Comparison of ENCODE assay signal across 1 cellular context in the genomic region with DNA sequence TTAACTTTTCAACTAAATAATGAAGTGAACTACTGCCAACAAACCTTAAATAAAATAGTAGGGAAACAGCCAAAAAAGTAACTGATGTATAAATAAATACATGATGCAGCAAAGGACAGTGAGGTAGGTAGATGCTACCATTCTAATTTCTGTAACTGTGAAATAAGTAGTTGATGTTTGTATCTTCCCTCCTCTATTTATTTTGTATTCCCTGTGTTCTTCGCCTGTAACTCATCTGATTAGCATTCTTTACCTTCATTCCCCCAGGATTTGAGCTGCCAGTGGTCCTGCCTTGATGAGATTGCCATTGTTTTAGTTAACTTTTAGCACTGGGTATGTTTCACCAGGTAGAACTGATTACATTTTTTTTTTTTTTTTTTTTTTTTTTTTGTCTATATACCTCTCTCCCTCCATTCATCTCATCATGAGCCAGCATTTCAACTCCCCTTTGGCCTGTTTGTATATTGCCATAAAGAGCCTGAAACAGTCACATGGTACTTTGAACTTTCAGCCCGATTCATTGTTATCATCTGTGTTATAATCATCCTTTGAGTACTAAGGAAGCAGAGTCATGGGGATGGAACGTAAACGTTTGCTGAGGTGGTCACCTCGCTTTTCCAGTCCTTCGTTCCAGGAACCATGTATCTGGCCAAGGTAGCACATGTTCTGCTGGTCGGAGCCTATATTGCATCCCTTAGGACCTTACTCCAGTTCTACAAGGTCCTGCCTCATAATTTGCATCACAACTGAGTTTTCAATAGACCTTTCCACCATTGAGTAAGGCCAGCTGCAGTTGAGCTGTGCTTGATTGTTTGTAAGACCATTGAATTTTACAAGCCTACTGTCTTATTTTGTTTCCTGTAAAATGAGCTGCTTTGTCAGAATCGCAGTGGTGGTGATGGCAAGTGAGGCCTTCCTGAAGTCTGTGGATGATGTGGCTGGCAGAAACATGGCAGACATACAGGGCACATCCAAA.
TF ChIP-seq lines count a peak whose summit lies in the region.

No MANE protein-coding gene starts in this region.

TF ChIP-seq in HepG2, 621 proteins besides CTCF, POLR2A, EP300 and RAD21 (continued from another document and continues in another):
- TF ChIP-seq, protein P1, sequence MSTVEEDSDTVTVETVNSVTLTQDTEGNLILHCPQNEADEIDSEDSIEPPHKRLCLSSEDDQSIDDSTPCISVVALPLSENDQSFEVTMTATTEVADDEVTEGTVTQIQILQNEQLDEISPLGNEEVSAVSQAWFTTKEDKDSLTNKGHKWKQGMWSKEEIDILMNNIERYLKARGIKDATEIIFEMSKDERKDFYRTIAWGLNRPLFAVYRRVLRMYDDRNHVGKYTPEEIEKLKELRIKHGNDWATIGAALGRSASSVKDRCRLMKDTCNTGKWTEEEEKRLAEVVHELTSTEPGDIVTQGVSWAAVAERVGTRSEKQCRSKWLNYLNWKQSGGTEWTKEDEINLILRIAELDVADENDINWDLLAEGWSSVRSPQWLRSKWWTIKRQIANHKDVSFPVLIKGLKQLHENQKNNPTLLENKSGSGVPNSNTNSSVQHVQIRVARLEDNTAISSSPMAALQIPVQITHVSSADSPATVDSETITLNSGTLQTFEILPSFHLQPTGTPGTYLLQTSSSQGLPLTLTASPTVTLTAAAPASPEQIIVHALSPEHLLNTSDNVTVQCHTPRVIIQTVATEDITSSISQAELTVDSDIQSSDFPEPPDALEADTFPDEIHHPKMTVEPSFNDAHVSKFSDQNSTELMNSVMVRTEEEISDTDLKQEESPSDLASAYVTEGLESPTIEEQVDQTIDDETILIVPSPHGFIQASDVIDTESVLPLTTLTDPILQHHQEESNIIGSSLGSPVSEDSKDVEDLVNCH (CRISPR knock-in tag; IDR thresholded peaks at IDR 0.05): no peak
- TF ChIP-seq ZNF788 (CRISPR knock-in tag; IDR thresholded peaks at IDR 0.05; ENCODE audit: borderline replicate concordance): peak; percentile 61; the same call in 1 of the 2 replicates
- no peak for TF ChIP-seq HNRNPUL1 (IDR thresholded peaks at IDR 0.05; ENCODE audit: low read depth, low read length)
- TF ChIP-seq ELF1 (CRISPR knock-in tag; IDR thresholded peaks at IDR 0.05): peak; percentile 49
- TF ChIP-seq ONECUT2 (CRISPR knock-in tag; IDR thresholded peaks at IDR 0.05): no peak
- TF ChIP-seq GTF3A (CRISPR knock-in tag; conservative IDR thresholded peaks at IDR 0.05): no peak
- no peak for TF ChIP-seq ZNF850 (CRISPR knock-in tag; conservative IDR thresholded peaks at IDR 0.05)
- TF ChIP-seq, protein P2, sequence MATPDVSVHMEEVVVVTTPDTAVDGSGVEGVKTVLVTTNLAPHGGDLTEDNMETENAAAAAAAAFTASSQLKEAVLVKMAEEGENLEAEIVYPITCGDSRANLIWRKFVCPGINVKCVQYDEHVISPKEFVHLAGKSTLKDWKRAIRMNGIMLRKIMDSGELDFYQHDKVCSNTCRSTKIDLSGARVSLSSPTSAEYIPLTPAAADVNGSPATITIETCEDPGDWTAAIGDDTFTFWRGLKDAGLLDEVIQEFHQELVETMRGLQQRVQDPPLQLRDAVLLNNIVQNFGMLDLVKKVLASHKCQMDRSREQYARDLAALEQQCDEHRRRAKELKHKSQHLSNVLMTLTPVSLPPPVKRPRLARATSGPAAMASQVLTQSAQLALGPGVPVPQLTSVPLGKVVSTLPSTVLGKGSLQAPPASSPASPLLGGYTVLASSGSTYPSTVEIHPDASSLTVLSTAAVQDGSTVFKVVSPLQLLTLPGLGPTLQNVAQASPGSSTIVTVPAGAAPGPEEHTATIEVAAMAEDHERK (CRISPR knock-in tag; IDR thresholded peaks at IDR 0.05; ENCODE audit: low read depth): no peak
- TF ChIP-seq MTA3 (CRISPR knock-in tag; IDR thresholded peaks at IDR 0.05): no peak
- no peak for TF ChIP-seq ZNF446 (CRISPR knock-in tag; IDR thresholded peaks at IDR 0.05)
- no peak for TF ChIP-seq RBAK (CRISPR knock-in tag; IDR thresholded peaks at IDR 0.05)
- TF ChIP-seq ZNF879 (CRISPR knock-in tag; IDR thresholded peaks at IDR 0.05): no peak
- TF ChIP-seq TGIF2 (CRISPR knock-in tag; IDR thresholded peaks at IDR 0.05): peak; percentile 70
- TF ChIP-seq CAMTA2 (CRISPR knock-in tag; IDR thresholded peaks at IDR 0.05; ENCODE audit: borderline replicate concordance): no peak
- no peak for TF ChIP-seq POLR2AphosphoS5 (IDR thresholded peaks at IDR 0.05; ENCODE audit: low read depth, low read length)
- TF ChIP-seq ZNF724P (CRISPR knock-in tag; IDR thresholded peaks at IDR 0.05; ENCODE audit: borderline replicate concordance): no peak
- no peak for TF ChIP-seq HNRNPH1 (optimal IDR thresholded peaks at IDR 0.05; ENCODE audit: low read depth, low read length)
- TF ChIP-seq ZC3H4 (CRISPR knock-in tag; IDR thresholded peaks at IDR 0.05; ENCODE audit: borderline replicate concordance): no peak; the same call in 1 of the 2 replicates
- TF ChIP-seq, protein P3, sequence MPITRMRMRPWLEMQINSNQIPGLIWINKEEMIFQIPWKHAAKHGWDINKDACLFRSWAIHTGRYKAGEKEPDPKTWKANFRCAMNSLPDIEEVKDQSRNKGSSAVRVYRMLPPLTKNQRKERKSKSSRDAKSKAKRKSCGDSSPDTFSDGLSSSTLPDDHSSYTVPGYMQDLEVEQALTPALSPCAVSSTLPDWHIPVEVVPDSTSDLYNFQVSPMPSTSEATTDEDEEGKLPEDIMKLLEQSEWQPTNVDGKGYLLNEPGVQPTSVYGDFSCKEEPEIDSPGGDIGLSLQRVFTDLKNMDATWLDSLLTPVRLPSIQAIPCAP (CRISPR knock-in tag; IDR thresholded peaks at IDR 0.05; ENCODE audit: low read depth): no peak
- TF ChIP-seq ZSCAN22 (CRISPR knock-in tag; IDR thresholded peaks at IDR 0.05): no peak
- TF ChIP-seq, protein P4, sequence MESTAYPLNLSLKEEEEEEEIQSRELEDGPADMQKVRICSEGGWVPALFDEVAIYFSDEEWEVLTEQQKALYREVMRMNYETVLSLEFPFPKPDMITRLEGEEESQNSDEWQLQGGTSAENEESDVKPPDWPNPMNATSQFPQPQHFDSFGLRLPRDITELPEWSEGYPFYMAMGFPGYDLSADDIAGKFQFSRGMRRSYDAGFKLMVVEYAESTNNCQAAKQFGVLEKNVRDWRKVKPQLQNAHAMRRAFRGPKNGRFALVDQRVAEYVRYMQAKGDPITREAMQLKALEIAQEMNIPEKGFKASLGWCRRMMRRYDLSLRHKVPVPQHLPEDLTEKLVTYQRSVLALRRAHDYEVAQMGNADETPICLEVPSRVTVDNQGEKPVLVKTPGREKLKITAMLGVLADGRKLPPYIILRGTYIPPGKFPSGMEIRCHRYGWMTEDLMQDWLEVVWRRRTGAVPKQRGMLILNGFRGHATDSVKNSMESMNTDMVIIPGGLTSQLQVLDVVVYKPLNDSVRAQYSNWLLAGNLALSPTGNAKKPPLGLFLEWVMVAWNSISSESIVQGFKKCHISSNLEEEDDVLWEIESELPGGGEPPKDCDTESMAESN (CRISPR knock-in tag; conservative IDR thresholded peaks at IDR 0.05): no peak
- peak; percentile 28; the same call in 1 of the 2 replicates for TF ChIP-seq TBX3 (IDR thresholded peaks at IDR 0.05; ENCODE audit: borderline replicate concordance)
- no peak for TF ChIP-seq ZNF253 (CRISPR knock-in tag; IDR thresholded peaks at IDR 0.05; ENCODE audit: borderline replicate concordance)
- TF ChIP-seq, protein P5, sequence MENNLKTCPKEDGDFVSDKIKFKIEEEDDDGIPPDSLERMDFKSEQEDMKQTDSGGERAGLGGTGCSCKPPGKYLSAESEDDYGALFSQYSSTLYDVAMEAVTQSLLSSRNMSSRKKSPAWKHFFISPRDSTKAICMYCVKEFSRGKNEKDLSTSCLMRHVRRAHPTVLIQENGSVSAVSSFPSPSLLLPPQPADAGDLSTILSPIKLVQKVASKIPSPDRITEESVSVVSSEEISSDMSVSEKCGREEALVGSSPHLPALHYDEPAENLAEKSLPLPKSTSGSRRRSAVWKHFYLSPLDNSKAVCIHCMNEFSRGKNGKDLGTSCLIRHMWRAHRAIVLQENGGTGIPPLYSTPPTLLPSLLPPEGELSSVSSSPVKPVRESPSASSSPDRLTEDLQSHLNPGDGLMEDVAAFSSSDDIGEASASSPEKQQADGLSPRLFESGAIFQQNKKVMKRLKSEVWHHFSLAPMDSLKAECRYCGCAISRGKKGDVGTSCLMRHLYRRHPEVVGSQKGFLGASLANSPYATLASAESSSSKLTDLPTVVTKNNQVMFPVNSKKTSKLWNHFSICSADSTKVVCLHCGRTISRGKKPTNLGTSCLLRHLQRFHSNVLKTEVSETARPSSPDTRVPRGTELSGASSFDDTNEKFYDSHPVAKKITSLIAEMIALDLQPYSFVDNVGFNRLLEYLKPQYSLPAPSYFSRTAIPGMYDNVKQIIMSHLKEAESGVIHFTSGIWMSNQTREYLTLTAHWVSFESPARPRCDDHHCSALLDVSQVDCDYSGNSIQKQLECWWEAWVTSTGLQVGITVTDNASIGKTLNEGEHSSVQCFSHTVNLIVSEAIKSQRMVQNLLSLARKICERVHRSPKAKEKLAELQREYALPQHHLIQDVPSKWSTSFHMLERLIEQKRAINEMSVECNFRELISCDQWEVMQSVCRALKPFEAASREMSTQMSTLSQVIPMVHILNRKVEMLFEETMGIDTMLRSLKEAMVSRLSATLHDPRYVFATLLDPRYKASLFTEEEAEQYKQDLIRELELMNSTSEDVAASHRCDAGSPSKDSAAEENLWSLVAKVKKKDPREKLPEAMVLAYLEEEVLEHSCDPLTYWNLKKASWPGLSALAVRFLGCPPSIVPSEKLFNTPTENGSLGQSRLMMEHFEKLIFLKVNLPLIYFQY (CRISPR knock-in tag; IDR thresholded peaks at IDR 0.05; ENCODE audit: borderline replicate concordance): no peak; the same call in 1 of the 2 replicates
- TF ChIP-seq ZNF776 (CRISPR knock-in tag; IDR thresholded peaks at IDR 0.05): no peak; the same call in 1 of the 2 replicates
- TF ChIP-seq, protein P6, sequence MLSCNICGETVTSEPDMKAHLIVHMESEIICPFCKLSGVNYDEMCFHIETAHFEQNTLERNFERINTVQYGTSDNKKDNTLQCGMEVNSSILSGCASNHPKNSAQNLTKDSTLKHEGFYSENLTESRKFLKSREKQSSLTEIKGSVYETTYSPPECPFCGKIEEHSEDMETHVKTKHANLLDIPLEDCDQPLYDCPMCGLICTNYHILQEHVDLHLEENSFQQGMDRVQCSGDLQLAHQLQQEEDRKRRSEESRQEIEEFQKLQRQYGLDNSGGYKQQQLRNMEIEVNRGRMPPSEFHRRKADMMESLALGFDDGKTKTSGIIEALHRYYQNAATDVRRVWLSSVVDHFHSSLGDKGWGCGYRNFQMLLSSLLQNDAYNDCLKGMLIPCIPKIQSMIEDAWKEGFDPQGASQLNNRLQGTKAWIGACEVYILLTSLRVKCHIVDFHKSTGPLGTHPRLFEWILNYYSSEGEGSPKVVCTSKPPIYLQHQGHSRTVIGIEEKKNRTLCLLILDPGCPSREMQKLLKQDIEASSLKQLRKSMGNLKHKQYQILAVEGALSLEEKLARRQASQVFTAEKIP (CRISPR knock-in tag; IDR thresholded peaks at IDR 0.05; ENCODE audit: borderline replicate concordance): no peak
- peak; percentile 88 for TF ChIP-seq NCOA2 (CRISPR knock-in tag; IDR thresholded peaks at IDR 0.05)
- TF ChIP-seq CREM (IDR thresholded peaks at IDR 0.05): peak; percentile 44
- no peak for TF ChIP-seq CREM (CRISPR knock-in tag; IDR thresholded peaks at IDR 0.05)
- peak; percentile 38 for TF ChIP-seq ZNF883 (CRISPR knock-in tag; IDR thresholded peaks at IDR 0.05; ENCODE audit: not compliant biosample characterization)
- TF ChIP-seq REPIN1 (CRISPR knock-in tag; IDR thresholded peaks at IDR 0.05; ENCODE audit: borderline replicate concordance, low read depth): no peak
- no peak for TF ChIP-seq NR2C2 (CRISPR knock-in tag; IDR thresholded peaks at IDR 0.05; ENCODE audit: borderline replicate concordance)
- TF ChIP-seq, protein P7, sequence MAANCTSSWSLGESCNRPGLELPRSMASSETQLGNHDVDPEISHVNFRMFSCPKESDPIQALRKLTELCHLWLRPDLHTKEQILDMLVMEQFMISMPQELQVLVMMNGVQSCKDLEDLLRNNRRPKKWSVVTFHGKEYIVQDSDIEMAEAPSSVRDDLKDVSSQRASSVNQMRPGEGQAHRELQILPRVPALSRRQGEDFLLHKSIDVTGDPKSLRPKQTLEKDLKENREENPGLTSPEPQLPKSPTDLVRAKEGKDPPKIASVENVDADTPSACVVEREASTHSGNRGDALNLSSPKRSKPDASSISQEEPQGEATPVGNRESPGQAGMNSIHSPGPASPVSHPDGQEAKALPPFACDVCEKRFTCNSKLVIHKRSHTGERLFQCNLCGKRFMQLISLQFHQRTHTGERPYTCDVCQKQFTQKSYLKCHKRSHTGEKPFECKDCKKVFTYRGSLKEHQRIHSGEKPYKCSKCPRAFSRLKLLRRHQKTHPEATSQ (CRISPR knock-in tag; IDR thresholded peaks at IDR 0.05; ENCODE audit: borderline replicate concordance): no peak
- TF ChIP-seq, protein P8, sequence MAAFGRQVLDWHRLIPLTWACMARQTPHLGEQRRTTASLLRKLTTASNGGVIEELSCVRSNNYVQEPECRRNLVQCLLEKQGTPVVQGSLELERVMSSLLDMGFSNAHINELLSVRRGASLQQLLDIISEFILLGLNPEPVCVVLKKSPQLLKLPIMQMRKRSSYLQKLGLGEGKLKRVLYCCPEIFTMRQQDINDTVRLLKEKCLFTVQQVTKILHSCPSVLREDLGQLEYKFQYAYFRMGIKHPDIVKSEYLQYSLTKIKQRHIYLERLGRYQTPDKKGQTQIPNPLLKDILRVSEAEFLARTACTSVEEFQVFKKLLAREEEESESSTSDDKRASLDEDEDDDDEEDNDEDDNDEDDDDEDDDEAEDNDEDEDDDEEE (CRISPR knock-in tag; IDR thresholded peaks at IDR 0.05): no peak
- TF ChIP-seq TP53 (CRISPR knock-in tag; conservative IDR thresholded peaks at IDR 0.05): no peak
